ENCODE assay signal across 12 cellular contexts in genomic region chr5:151255621-151256286, GRCh38. TPM values are rescaled to one million over a fixed set of nuclear protein-coding genes. Genes with fewer than 3 reads are reported as not detected.
DNase-seq lines count a peak whose midpoint lies in the region; ATAC-seq and TF ChIP-seq lines count a peak whose summit lies in the region.
"Had no signal": no experiment of that assay in that cellular context is flagged by ENCODE, and none has a peak within 500 bp of the region (broad histone marks: within the 10 kb centered on the region; RNA-seq: fewer than 3 reads in every experiment).

No MANE protein-coding gene starts in this region.

- peaks cover 0 to 13% (median 7%) of the 10 kb centered on the region in 3 donors for H3K36me3 ChIP-seq in esophagus squamous epithelium
- peaks cover 0 to 8% of the 10 kb centered on the region in 2 donors for H3K36me3 ChIP-seq in left lung

- no peaks in the 10 kb centered on the region for H3K27me3 Mint-ChIP-seq in activated CD4-positive, alpha-beta T cell treated with anti-CD3 and anti-CD28 coated beads for 36 hours
- no peaks in the 10 kb centered on the region for H3K27me3 Mint-ChIP-seq in WTC11 (ENCODE audit: low read depth)

- H3K4me3 ChIP-seq in esophagus squamous epithelium, result peak overlapping the region in 1 of 4 donors; percentile 82
- no peak overlapping the region for H3K4me3 ChIP-seq in left lung

- H3K4me3 Mint-ChIP-seq in activated CD4-positive, alpha-beta T cell treated with anti-CD3 and anti-CD28 coated beads for 36 hours, result no peak overlapping the region
- no peak overlapping the region for H3K4me3 Mint-ChIP-seq in WTC11

- intact Hi-C loops in esophagus squamous epithelium (cut with DNase I), result no loop called here
- intact Hi-C loops in left lung (cut with DNase I), result no loop called here
- intact Hi-C loops in activated CD4-positive, alpha-beta T cell treated with anti-CD3 and anti-CD28 coated beads for 36 hours (cut with DNase I, micrococcal nuclease), result no loop called here

- 60 to 64% methylated on average over 3 of the region's 3 CpGs for WGBS in esophagus squamous epithelium, 2 donors

- H3K9me3 ChIP-seq in esophagus squamous epithelium, result no peaks in the 10 kb centered on the region
- H3K9me3 ChIP-seq in left lung, result no peaks in the 10 kb centered on the region
- H3K9me3 ChIP-seq: suprapubic skin had no signal

- peak; percentile 57 for ATAC-seq in GM18511 (IDR thresholded peaks at IDR 0.05; ENCODE audit: unreplicated experiment)
- peak; percentile 36 for ATAC-seq in GM21529 (IDR thresholded peaks at IDR 0.05; ENCODE audit: unreplicated experiment)
- peak; percentile 37 for ATAC-seq in HG03469 (IDR thresholded peaks at IDR 0.05; ENCODE audit: unreplicated experiment)
- no peak for ATAC-seq in left lung
- no peak for ATAC-seq in activated CD4-positive, alpha-beta T cell treated with anti-CD3 and anti-CD28 coated beads for 36 hours
- no peak for ATAC-seq in WTC11
- ATAC-seq: right cardiac atrium had no signal

- DNase-seq in esophagus squamous epithelium (lab: John Stamatoyannopoulos, UW) (no peak), left lung (no peak), WTC11 (ENCODE audit: low spot score) (no peak), NCI-H774 (lab: John Stamatoyannopoulos, UW) (no peak)
- no peak for DNase-seq in activated CD4-positive, alpha-beta T cell treated with anti-CD3 and anti-CD28 coated beads for 36 hours
- DNase-seq: NCI-H1436 treated with DMSO at 0.1 percent for 48 hours, right cardiac atrium had no signal

- H3K27ac ChIP-seq in esophagus squamous epithelium (peak overlapping the region; percentile 85 to 92 (median 90)), left lung (peak overlapping the region in 1 of 2 donors; percentile 8)

- H3K36me3 Mint-ChIP-seq in activated CD4-positive, alpha-beta T cell treated with anti-CD3 and anti-CD28 coated beads for 36 hours (ENCODE audit: low read depth), result no peaks in the 10 kb centered on the region
- H3K36me3 Mint-ChIP-seq in WTC11, result no peaks in the 10 kb centered on the region
- H3K36me3 Mint-ChIP-seq: brain had no signal

- CTCF ChIA-PET in activated CD4-positive, alpha-beta T cell treated with anti-CD3 and anti-CD28 coated beads for 36 hours (lab: Charles Lee), result interaction anchor here (0.7 kb wide), 1 partner anchor 484 kb away, joined by 3 read pairs; no protein-coding TSS in a partner anchor
- CTCF ChIA-PET in WTC11 (lab: Charles Lee), result no interaction called here

- TF ChIP-seq CTCF in esophagus squamous epithelium (IDR thresholded peaks at IDR 0.05) (no peak), left lung (IDR thresholded peaks at IDR 0.05) (no peak), WTC11 (IDR thresholded peaks at IDR 0.05) (no peak)

- peaks cover 34% of the 10 kb centered on the region for H3K4me1 Mint-ChIP-seq in activated CD4-positive, alpha-beta T cell treated with anti-CD3 and anti-CD28 coated beads for 36 hours
- peaks cover 30% of the 10 kb centered on the region for H3K4me1 Mint-ChIP-seq in WTC11

- H3K4me1 ChIP-seq in esophagus squamous epithelium (peaks cover 44 to 82% (median 47%) of the 10 kb centered on the region in 3 donors), left lung (peaks cover 5 to 61% of the 10 kb centered on the region in 2 donors)

- POLR2A ChIA-PET in activated CD4-positive, alpha-beta T cell treated with anti-CD3 and anti-CD28 coated beads for 36 hours (lab: Charles Lee), result no interaction called here
- POLR2A ChIA-PET in WTC11 (lab: Charles Lee), result no interaction called here

- TF ChIP-seq POLR2A in esophagus squamous epithelium (IDR thresholded peaks at IDR 0.05), result no peak

- H3K9me3 Mint-ChIP-seq in activated CD4-positive, alpha-beta T cell treated with anti-CD3 and anti-CD28 coated beads for 36 hours (ENCODE audit: low read depth), result no peaks in the 10 kb centered on the region
- no peaks in the 10 kb centered on the region for H3K9me3 Mint-ChIP-seq in WTC11
- H3K9me3 Mint-ChIP-seq: brain had no signal

- H3K27ac Mint-ChIP-seq in activated CD4-positive, alpha-beta T cell treated with anti-CD3 and anti-CD28 coated beads for 36 hours, result no peak overlapping the region
- H3K27ac Mint-ChIP-seq in WTC11, result no peak overlapping the region
- H3K27ac Mint-ChIP-seq: brain had no signal

- H3K27me3 ChIP-seq in esophagus squamous epithelium, result no peaks in the 10 kb centered on the region
- H3K27me3 ChIP-seq in left lung, result no peaks in the 10 kb centered on the region
- H3K27me3 ChIP-seq: suprapubic skin had no signal

TF ChIP-seq in WTC11, 78 proteins besides CTCF, POLR2A, EP300 and RAD21:
- no peak for TF ChIP-seq NFE2L1 (CRISPR knock-in tag; IDR thresholded peaks at IDR 0.05)
- no peak for TF ChIP-seq GTF2I (CRISPR knock-in tag; conservative IDR thresholded peaks at IDR 0.05)

RNA-seq across cellular contexts. Expression of gene GM2A, which starts 2.8 kb away (rescaled TPM):
- total RNA-seq in esophagus squamous epithelium (100 to 1,000 TPM in 2 of 4 donors, 10 to 100 TPM in 2; 62.4 to 132 (median 89.7) TPM), left lung (10 to 100 TPM; 66.1 to 70.0 TPM), WTC11 (2021) (33.1 to 36.2 TPM (median 33.2 TPM) in 3 replicates)
- total RNA-seq in activated CD4-positive, alpha-beta T cell treated with anti-CD3 and anti-CD28 coated beads for 36 hours, result 10 to 100 TPM; 17.2 to 19.3 TPM

RNA-seq across cellular contexts. Expression of gene CCDC69, which starts 31.9 kb away (rescaled TPM):
- total RNA-seq in esophagus squamous epithelium (10 to 100 TPM; 10.9 to 87.0 (median 37.8) TPM), left lung (10 to 100 TPM; 34.6 to 66.4 TPM), WTC11 (2021) (8.2 to 12.4 TPM (median 8.6 TPM) in 3 replicates)
- total RNA-seq in activated CD4-positive, alpha-beta T cell treated with anti-CD3 and anti-CD28 coated beads for 36 hours, result 10 to 100 TPM; 24.8 to 26.9 TPM

RNA-seq across cellular contexts. Expression of gene SLC36A3, which starts 47.8 kb away (rescaled TPM):
- total RNA-seq in esophagus squamous epithelium (not detected), left lung (not detected), WTC11 (2021) (not detected in 3 replicates)
- not detected for total RNA-seq in activated CD4-positive, alpha-beta T cell treated with anti-CD3 and anti-CD28 coated beads for 36 hours
- total RNA-seq: right cardiac atrium, suprapubic skin had no signal

Comparison
In these comparisons a context has a peak if more than half of its experiments do, and no peak if none do; other contexts are left out.
1. ATAC-seq: peak in GM18511 (single experiment), GM21529 (single experiment) and HG03469 (single experiment); none in left lung (single experiment), activated CD4-positive, alpha-beta T cell treated with anti-CD3 and anti-CD28 coated beads for 36 hours (single experiment) and WTC11 (single experiment).